Comparison of ENCODE assay signal across 2 cellular contexts in the genomic region with DNA sequence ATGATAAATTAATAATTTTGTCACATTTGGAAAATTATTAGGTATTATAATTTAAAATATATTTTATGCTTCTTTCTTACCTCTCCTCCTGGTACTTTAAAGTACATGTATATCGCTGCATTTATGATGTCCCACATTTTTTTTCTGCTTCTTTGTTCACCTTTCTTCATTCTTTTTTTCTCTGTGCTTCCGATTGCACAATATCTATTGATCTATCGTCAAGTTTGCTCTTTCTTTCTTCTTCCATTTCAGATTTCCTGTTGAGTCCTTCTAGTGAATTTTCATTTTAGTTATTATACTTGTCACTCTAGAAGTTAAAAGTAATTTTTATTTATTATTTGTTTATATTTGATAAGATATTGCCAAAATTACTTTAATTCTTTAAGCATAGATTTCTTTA.
A peak's percentile ranks its signal among the peaks of the same experiment; 100 is the strongest.
TF ChIP-seq lines count a peak whose summit lies in the region.

No MANE protein-coding gene starts in this region.

TF ChIP-seq in HepG2, 621 proteins besides CTCF, POLR2A, EP300 and RAD21 (continued from another document):
- TF ChIP-seq GPN1 (CRISPR knock-in tag; IDR thresholded peaks at IDR 0.05; ENCODE audit: borderline replicate concordance): no peak
- TF ChIP-seq ZNF629 (CRISPR knock-in tag; conservative IDR thresholded peaks at IDR 0.05): no peak
- peak; percentile 65 for TF ChIP-seq CEBPB (IDR thresholded peaks at IDR 0.05; ENCODE audit: borderline replicate concordance, low read depth, low read length)
- TF ChIP-seq ZNF33B (CRISPR knock-in tag; IDR thresholded peaks at IDR 0.05): no peak
- TF ChIP-seq, protein P1, sequence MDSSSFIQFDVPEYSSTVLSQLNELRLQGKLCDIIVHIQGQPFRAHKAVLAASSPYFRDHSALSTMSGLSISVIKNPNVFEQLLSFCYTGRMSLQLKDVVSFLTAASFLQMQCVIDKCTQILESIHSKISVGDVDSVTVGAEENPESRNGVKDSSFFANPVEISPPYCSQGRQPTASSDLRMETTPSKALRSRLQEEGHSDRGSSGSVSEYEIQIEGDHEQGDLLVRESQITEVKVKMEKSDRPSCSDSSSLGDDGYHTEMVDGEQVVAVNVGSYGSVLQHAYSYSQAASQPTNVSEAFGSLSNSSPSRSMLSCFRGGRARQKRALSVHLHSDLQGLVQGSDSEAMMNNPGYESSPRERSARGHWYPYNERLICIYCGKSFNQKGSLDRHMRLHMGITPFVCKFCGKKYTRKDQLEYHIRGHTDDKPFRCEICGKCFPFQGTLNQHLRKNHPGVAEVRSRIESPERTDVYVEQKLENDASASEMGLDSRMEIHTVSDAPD (CRISPR knock-in tag; IDR thresholded peaks at IDR 0.05): no peak
- no peak for TF ChIP-seq TSC22D2 (CRISPR knock-in tag; IDR thresholded peaks at IDR 0.05; ENCODE audit: borderline replicate concordance)
TF ChIP-seq in HepG2: peak in this region for 1.

TF ChIP-seq in H1, 55 proteins besides CTCF, POLR2A, EP300 and RAD21:
- no peak for TF ChIP-seq NANOG (IDR thresholded peaks at IDR 0.05; ENCODE audit: insufficient read depth, low read depth, low read length, poor library complexity, severe bottlenecking)
- TF ChIP-seq CEBPB (IDR thresholded peaks at IDR 0.05; ENCODE audit: low read depth, low read length): peak; percentile 65; the same call in 1 of the 2 replicates
